12 cellular contexts compared by ENCODE assay signal in genomic region chr6:149846321-149846720, GRCh38. TPM values are rescaled to one million over a fixed set of nuclear protein-coding genes. Genes with fewer than 3 reads are reported as not detected.
DNase-seq lines count a peak whose midpoint lies in the region; ATAC-seq and TF ChIP-seq lines count a peak whose summit lies in the region.
"Had no signal": no experiment of that assay in that cellular context is flagged by ENCODE, and none has a peak within 500 bp of the region (broad histone marks: within the 10 kb centered on the region; RNA-seq: fewer than 3 reads in every experiment).

No MANE protein-coding gene starts in this region.

- no peak overlapping the region for H2AFZ ChIP-seq in parathyroid adenoma

- DNase-seq in DMS79 treated with DMSO at 0.1 percent for 48 hours (lab: John Stamatoyannopoulos, UW) (peak; percentile 73), NCI-H345 treated with DMSO at 0.1 percent for 48 hours (lab: John Stamatoyannopoulos, UW; ENCODE audit: unreplicated experiment) (peak; percentile 47), chondrocyte (ENCODE audit: low spot score) (no peak), ecto neural progenitor cell (ENCODE audit: low spot score) (no peak), posterior vena cava (ENCODE audit: low spot score) (no peak), NCI-H2196 treated with DMSO at 0.1 percent for 48 hours (lab: John Stamatoyannopoulos, UW; ENCODE audit: unreplicated experiment) (no peak)
- no peak for DNase-seq in naive thymus-derived CD4-positive, alpha-beta T cell
- DNase-seq: stimulated activated CD8-positive, alpha-beta memory T cell treated with anti-CD3 and anti-CD28 coated beads, Interleukin-4, amount 100 ng/mL, for 48 hours had no signal

- no peak overlapping the region for H3K4me3 Mint-ChIP-seq in chondrocyte (ENCODE audit: unreplicated experiment)
- no peak overlapping the region for H3K4me3 Mint-ChIP-seq in naive thymus-derived CD4-positive, alpha-beta T cell
- H3K4me3 Mint-ChIP-seq: activated T-helper 1 cell treated with anti-CD3 and anti-CD28 coated beads, Interleukin-12 subunit alpha, Interleukin-12 subunit beta, Interleukin-2, Interleukin-4 antibody, amounts not matched to agents 30 ng/mL and 10 ng/mL and 1 ng/mL, durations not matched to agents 14 hours and 24 hours and 36 hours; natural killer cell treated with Interleukin-12 subunit alpha and Interleukin-12 subunit beta and Interleukin-15 and Interleukin-18, amount 100 ng/mL, for 72 hours had no signal

- TF ChIP-seq CTCF in chondrocyte (IDR thresholded peaks at IDR 0.05), result no peak
- no peak for TF ChIP-seq CTCF in parathyroid adenoma (IDR thresholded peaks at IDR 0.05)

- no peak overlapping the region for H3K4me3 ChIP-seq in parathyroid adenoma (ENCODE audit: low read depth, low read length)
- H3K4me3 ChIP-seq in naive thymus-derived CD4-positive, alpha-beta T cell (ENCODE audit: low read length), result no peak overlapping the region
- H3K4me3 ChIP-seq: esophagus muscularis mucosa had no signal

- peak overlapping the region; percentile 5 for H3K4me2 ChIP-seq in parathyroid adenoma (ENCODE audit: low read length)

- H3K9ac ChIP-seq in parathyroid adenoma, result no peak overlapping the region

- H3K4me1 Mint-ChIP-seq in chondrocyte (ENCODE audit: low read depth), result peaks cover 56% of the 10 kb centered on the region
- H3K4me1 Mint-ChIP-seq in naive thymus-derived CD4-positive, alpha-beta T cell, result peaks cover 0 to 4% (median under 1%) of the 10 kb centered on the region in 7 donors

- H3K9me3 Mint-ChIP-seq in chondrocyte (ENCODE audit: low read depth), result no peaks in the 10 kb centered on the region
- H3K9me3 Mint-ChIP-seq in naive thymus-derived CD4-positive, alpha-beta T cell, result no peaks in the 10 kb centered on the region
- H3K9me3 Mint-ChIP-seq: activated T-helper 1 cell treated with anti-CD3 and anti-CD28 coated beads, Interleukin-12 subunit alpha, Interleukin-12 subunit beta, Interleukin-2, Interleukin-4 antibody, amounts not matched to agents 30 ng/mL and 10 ng/mL and 1 ng/mL, durations not matched to agents 14 hours and 24 hours and 36 hours; natural killer cell treated with Interleukin-12 subunit alpha and Interleukin-12 subunit beta and Interleukin-15 and Interleukin-18, amount 100 ng/mL, for 72 hours had no signal

- H3K27me3 Mint-ChIP-seq in chondrocyte (ENCODE audit: low read depth), result no peaks in the 10 kb centered on the region
- peaks cover 0 to 25% (median 0%) of the 10 kb centered on the region in 5 donors for H3K27me3 Mint-ChIP-seq in naive thymus-derived CD4-positive, alpha-beta T cell

- peaks cover 31% of the 10 kb centered on the region for H3K4me1 ChIP-seq in parathyroid adenoma
- H3K4me1 ChIP-seq in naive thymus-derived CD4-positive, alpha-beta T cell (ENCODE audit: control insufficient read depth in 2 of 2, insufficient read depth in 2 of 2, low read length in 2 of 2), result no peaks in the 10 kb centered on the region

- CTCF ChIA-PET in naive thymus-derived CD4-positive, alpha-beta T cell (lab: Charles Lee), result no interaction called here

- peak overlapping the region; percentile 83 for H3K27ac Mint-ChIP-seq in chondrocyte (ENCODE audit: unreplicated experiment)
- H3K27ac Mint-ChIP-seq in naive thymus-derived CD4-positive, alpha-beta T cell, result no peak overlapping the region
- H3K27ac Mint-ChIP-seq: activated T-helper 1 cell treated with anti-CD3 and anti-CD28 coated beads, Interleukin-12 subunit alpha, Interleukin-12 subunit beta, Interleukin-2, Interleukin-4 antibody, amounts not matched to agents 30 ng/mL and 10 ng/mL and 1 ng/mL, durations not matched to agents 14 hours and 24 hours and 36 hours; natural killer cell treated with Interleukin-12 subunit alpha and Interleukin-12 subunit beta and Interleukin-15 and Interleukin-18, amount 100 ng/mL, for 72 hours had no signal

- peak overlapping the region; percentile 58 for H3K27ac ChIP-seq in parathyroid adenoma
- H3K27ac ChIP-seq in naive thymus-derived CD4-positive, alpha-beta T cell (ENCODE audit: low read depth, low read length), result no peak overlapping the region

- no peaks in the 10 kb centered on the region for H3K9me3 ChIP-seq in parathyroid adenoma (ENCODE audit: control insufficient read depth, low read length)
- no peaks in the 10 kb centered on the region for H3K9me3 ChIP-seq in naive thymus-derived CD4-positive, alpha-beta T cell (ENCODE audit: control insufficient read depth in 2 of 3, low read length in 3 of 3)
- H3K9me3 ChIP-seq: esophagus muscularis mucosa had no signal

- ATAC-seq in naive thymus-derived CD4-positive, alpha-beta T cell, result no peak
- ATAC-seq: natural killer cell treated with Interleukin-12 subunit alpha and Interleukin-12 subunit beta and Interleukin-15 and Interleukin-18, amount 100 ng/mL, for 72 hours had no signal

- H3K79me2 ChIP-seq in parathyroid adenoma, result peaks cover 20% of the 10 kb centered on the region

- peaks cover 13% of the 10 kb centered on the region for H3K36me3 Mint-ChIP-seq in chondrocyte (ENCODE audit: low read depth)
- H3K36me3 Mint-ChIP-seq in naive thymus-derived CD4-positive, alpha-beta T cell, result peaks cover 0 to 8% (median 0%) of the 10 kb centered on the region in 5 donors
- H3K36me3 Mint-ChIP-seq: natural killer cell treated with Interleukin-12 subunit alpha and Interleukin-12 subunit beta and Interleukin-15 and Interleukin-18, amount 100 ng/mL, for 72 hours had no signal

- POLR2A ChIA-PET in naive thymus-derived CD4-positive, alpha-beta T cell (lab: Charles Lee), result no interaction called here

- no peaks in the 10 kb centered on the region for H3K36me3 ChIP-seq in parathyroid adenoma (ENCODE audit: control insufficient read depth, insufficient read depth, low read length)
- no peaks in the 10 kb centered on the region for H3K36me3 ChIP-seq in naive thymus-derived CD4-positive, alpha-beta T cell (ENCODE audit: control insufficient read depth in 2 of 3, insufficient read depth in 3 of 3, low read length in 3 of 3)

- intact Hi-C loops in posterior vena cava (cut with DNase I), result no loop called here
- intact Hi-C loops in naive thymus-derived CD4-positive, alpha-beta T cell (cut with micrococcal nuclease), result no loop called here

- H3K27me3 ChIP-seq in parathyroid adenoma (ENCODE audit: control insufficient read depth, insufficient read depth, low read length), result no peaks in the 10 kb centered on the region
- H3K27me3 ChIP-seq in naive thymus-derived CD4-positive, alpha-beta T cell (ENCODE audit: control insufficient read depth in 2 of 2, insufficient read depth in 2 of 2, low read length in 2 of 2), result no peaks in the 10 kb centered on the region
- H3K27me3 ChIP-seq: esophagus muscularis mucosa had no signal

RNA-seq across cellular contexts. Expression of gene LRP11, which starts 17.8 kb away (rescaled TPM):
- total RNA-seq in chondrocyte (61.4 to 81.7 TPM (median 61.9 TPM) in 3 replicates), posterior vena cava (10 to 100 TPM; 20.0 to 26.3 TPM)
- 1 to 10 TPM in 4 of 5 experiments, under 1 TPM in 1; 0.88 to 3.7 (median 2.8) TPM for total RNA-seq in naive thymus-derived CD4-positive, alpha-beta T cell
- 1 to 10 TPM in 1 of 2 donors, under 1 TPM in 1; 0.76 to 1.5 TPM for polyA plus RNA-seq in naive thymus-derived CD4-positive, alpha-beta T cell

RNA-seq across cellular contexts. Expression of gene RAET1E, which starts 51.6 kb away (rescaled TPM):
- total RNA-seq in chondrocyte (not detected in 3 replicates), posterior vena cava (1 to 10 TPM in 1 of 2 donors, not detected in 1; 1.6 TPM)
- not detected for total RNA-seq in naive thymus-derived CD4-positive, alpha-beta T cell
- not detected for polyA plus RNA-seq in naive thymus-derived CD4-positive, alpha-beta T cell
- total RNA-seq: activated T-helper 1 cell treated with anti-CD3 and anti-CD28 coated beads, Interleukin-12 subunit alpha, Interleukin-12 subunit beta, Interleukin-2, Interleukin-4 antibody, amounts not matched to agents 30 ng/mL and 10 ng/mL and 1 ng/mL, durations not matched to agents 14 hours and 24 hours and 36 hours; natural killer cell treated with Interleukin-12 subunit alpha and Interleukin-12 subunit beta and Interleukin-15 and Interleukin-18, amount 100 ng/mL, for 72 hours had no signal

Comparison
In these comparisons a context has a peak if more than half of its experiments do, and no peak if none do; other contexts are left out.
1. DNase-seq: peak in DMS79 treated with DMSO at 0.1 percent for 48 hours (single experiment) and NCI-H345 treated with DMSO at 0.1 percent for 48 hours (single experiment); none in chondrocyte (single experiment), ecto neural progenitor cell (single experiment), posterior vena cava (single experiment), naive thymus-derived CD4-positive, alpha-beta T cell (0 of 9) and NCI-H2196 treated with DMSO at 0.1 percent for 48 hours (single experiment).
2. RNA of gene LRP11, which starts 17.8 kb away (total RNA-seq): 61.4 to 81.7 TPM in chondrocyte and 20.0 to 26.3 TPM in posterior vena cava; 0.88 to 3.7 TPM in naive thymus-derived CD4-positive, alpha-beta T cell; every median in the first group is over 4 times any median in the second.